22 cellular contexts compared by ENCODE assay signal in genomic region chr4:40066651-40067050, GRCh38. TPM values are rescaled to one million over a fixed set of nuclear protein-coding genes. Genes with fewer than 3 reads are reported as not detected.
DNase-seq lines count a peak whose midpoint lies in the region; ATAC-seq and TF ChIP-seq lines count a peak whose summit lies in the region.
"Had no signal": no experiment of that assay in that cellular context is flagged by ENCODE, and none has a peak within 500 bp of the region (broad histone marks: within the 10 kb centered on the region; RNA-seq: fewer than 3 reads in every experiment).

No MANE protein-coding gene starts in this region.

- no peak for DNase-seq in activated naive CD4-positive, alpha-beta T cell treated with anti-CD3 and anti-CD28 coated beads, Interleukin-2, amount 50 U/mL, for 16 hours
- peak; percentile 33 for DNase-seq in GM12865 (ENCODE audit: low read depth)
- no peak for DNase-seq in WTC11 (ENCODE audit: low spot score)
- peak in 1 of 10 donors; percentile 8 for DNase-seq in naive thymus-derived CD8-positive, alpha-beta T cell
- DNase-seq: ACHN, AML-193, DMS53, GM23248, HCEC 1CT, MV-4-11, NCI-H1417 treated with DMSO at 0.1 percent for 48 hours, NCI-H1930, NCI-H2171, NCI-H446 treated with DMSO at 0.1 percent for 48 hours, NCI-H748 treated with DMSO at 0.1 percent for 48 hours, PC-9 had no signal

- H3K27me3 Mint-ChIP-seq in activated naive CD4-positive, alpha-beta T cell treated with anti-CD3 and anti-CD28 coated beads, Interleukin-2, amount 50 U/mL, for 24 hours, result no peaks in the 10 kb centered on the region
- no peaks in the 10 kb centered on the region for H3K27me3 Mint-ChIP-seq in WTC11 (ENCODE audit: low read depth)
- H3K27me3 Mint-ChIP-seq in naive thymus-derived CD8-positive, alpha-beta T cell, result no peaks in the 10 kb centered on the region

- TF ChIP-seq CTCF in GM12865 (IDR thresholded peaks at IDR 0.05; ENCODE audit: insufficient read depth, low read depth, low read length, missing control alignments) (no peak), WTC11 (IDR thresholded peaks at IDR 0.05) (no peak)

- CTCF ChIA-PET in WTC11 (lab: Charles Lee), result no interaction called here

- POLR2A ChIA-PET in WTC11 (lab: Charles Lee), result no interaction called here
- POLR2A ChIA-PET in naive thymus-derived CD8-positive, alpha-beta T cell (lab: Charles Lee), result interaction anchor here (0.7 kb wide), 1 partner anchor 649 kb away, joined by 5 read pairs; no protein-coding TSS in a partner anchor

- peaks cover 65% of the 10 kb centered on the region for H3K4me1 Mint-ChIP-seq in activated naive CD4-positive, alpha-beta T cell treated with anti-CD3 and anti-CD28 coated beads, Interleukin-2, amount 50 U/mL, for 24 hours
- no peaks in the 10 kb centered on the region for H3K4me1 Mint-ChIP-seq in WTC11
- H3K4me1 Mint-ChIP-seq in naive thymus-derived CD8-positive, alpha-beta T cell, result peaks cover 35 to 64% (median 61%) of the 10 kb centered on the region in 4 donors

- H3K4me3 ChIP-seq in GM12865 (ENCODE audit: low read depth, low read length), result no peak overlapping the region
- H3K4me3 ChIP-seq: GM23248, K562, PC-9, SJSA1 had no signal

- no peak overlapping the region for H3K4me3 Mint-ChIP-seq in activated naive CD4-positive, alpha-beta T cell treated with anti-CD3 and anti-CD28 coated beads, Interleukin-2, amount 50 U/mL, for 24 hours
- H3K4me3 Mint-ChIP-seq in WTC11, result no peak overlapping the region
- H3K4me3 Mint-ChIP-seq in naive thymus-derived CD8-positive, alpha-beta T cell, result peak overlapping the region in 7 of 10 donors; percentile 9 to 47 (median 19)
- H3K4me3 Mint-ChIP-seq: CD14-positive monocyte had no signal

- ATAC-seq in WTC11 (no peak), GM21717 (IDR thresholded peaks at IDR 0.05; ENCODE audit: unreplicated experiment) (no peak), GM18502 (IDR thresholded peaks at IDR 0.05; ENCODE audit: poor library complexity, unreplicated experiment) (no peak)
- ATAC-seq in naive thymus-derived CD8-positive, alpha-beta T cell, result peak in 1 of 2 donors; percentile 37
- ATAC-seq: K562 had no signal

- peaks cover 16% of the 10 kb centered on the region for H3K36me3 Mint-ChIP-seq in activated naive CD4-positive, alpha-beta T cell treated with anti-CD3 and anti-CD28 coated beads, Interleukin-2, amount 50 U/mL, for 24 hours
- peaks cover 16% of the 10 kb centered on the region for H3K36me3 Mint-ChIP-seq in WTC11
- H3K36me3 Mint-ChIP-seq in naive thymus-derived CD8-positive, alpha-beta T cell, result peaks cover 4 to 36% (median 14%) of the 10 kb centered on the region in 3 donors

- no peaks in the 10 kb centered on the region for H3K9me3 Mint-ChIP-seq in activated naive CD4-positive, alpha-beta T cell treated with anti-CD3 and anti-CD28 coated beads, Interleukin-2, amount 50 U/mL, for 24 hours
- no peaks in the 10 kb centered on the region for H3K9me3 Mint-ChIP-seq in WTC11
- no peaks in the 10 kb centered on the region for H3K9me3 Mint-ChIP-seq in naive thymus-derived CD8-positive, alpha-beta T cell
- H3K9me3 Mint-ChIP-seq: CD14-positive monocyte had no signal

- H3K27ac Mint-ChIP-seq in activated naive CD4-positive, alpha-beta T cell treated with anti-CD3 and anti-CD28 coated beads, Interleukin-2, amount 50 U/mL, for 24 hours, result peak overlapping the region; percentile 76
- H3K27ac Mint-ChIP-seq in WTC11, result peak overlapping the region; percentile 3; the same call in 1 of the 2 replicates
- H3K27ac Mint-ChIP-seq in naive thymus-derived CD8-positive, alpha-beta T cell, result peak overlapping the region; percentile 36 to 89 (median 67)

TF ChIP-seq in WTC11, 78 proteins besides CTCF, POLR2A, EP300 and RAD21 (continues in another document):
- no peak for TF ChIP-seq ATF2 (CRISPR knock-in tag; IDR thresholded peaks at IDR 0.05; ENCODE audit: borderline replicate concordance, low read depth)
- TF ChIP-seq PRDM15 (CRISPR knock-in tag; IDR thresholded peaks at IDR 0.05), result no peak
- no peak for TF ChIP-seq ZBTB43 (CRISPR knock-in tag; IDR thresholded peaks at IDR 0.05)
- no peak for TF ChIP-seq FOXP4 (CRISPR knock-in tag; IDR thresholded peaks at IDR 0.05)
- TF ChIP-seq ZNF425 (CRISPR knock-in tag; conservative IDR thresholded peaks at IDR 0.05), result no peak
- TF ChIP-seq IRF2 (CRISPR knock-in tag; IDR thresholded peaks at IDR 0.05; ENCODE audit: borderline replicate concordance, low read depth), result no peak
- no peak for TF ChIP-seq RORB (CRISPR knock-in tag; IDR thresholded peaks at IDR 0.05)
- TF ChIP-seq ESRRA (CRISPR knock-in tag; IDR thresholded peaks at IDR 0.05; ENCODE audit: borderline replicate concordance), result no peak

RNA-seq across cellular contexts. Expression of gene N4BP2, which starts 10.0 kb away (rescaled TPM):
- total RNA-seq in WTC11 (2021), result 28.5 to 31.7 TPM (median 28.9 TPM) in 3 replicates
- total RNA-seq in naive thymus-derived CD8-positive, alpha-beta T cell, result 10 to 100 TPM; 14.8 to 19.0 TPM
- 10 to 100 TPM; 10.7 to 14.3 (median 13.5) TPM for polyA plus RNA-seq in naive thymus-derived CD8-positive, alpha-beta T cell

Comparison
In these comparisons a context has a peak if more than half of its experiments do, and no peak if none do; other contexts are left out.
1. H3K27ac Mint-ChIP-seq: peak in every context shown above with its lines; median percentile 76 in activated naive CD4-positive, alpha-beta T cell treated with anti-CD3 and anti-CD28 coated beads, Interleukin-2, amount 50 U/mL, for 24 hours; 67 in naive thymus-derived CD8-positive, alpha-beta T cell; 3 in WTC11.
2. H3K4me3 Mint-ChIP-seq: peak in naive thymus-derived CD8-positive, alpha-beta T cell (7 of 10); none in activated naive CD4-positive, alpha-beta T cell treated with anti-CD3 and anti-CD28 coated beads, Interleukin-2, amount 50 U/mL, for 24 hours (single experiment) and WTC11 (single experiment).